Comparison of ENCODE assay signal across 8 cellular contexts in the genomic region with DNA sequence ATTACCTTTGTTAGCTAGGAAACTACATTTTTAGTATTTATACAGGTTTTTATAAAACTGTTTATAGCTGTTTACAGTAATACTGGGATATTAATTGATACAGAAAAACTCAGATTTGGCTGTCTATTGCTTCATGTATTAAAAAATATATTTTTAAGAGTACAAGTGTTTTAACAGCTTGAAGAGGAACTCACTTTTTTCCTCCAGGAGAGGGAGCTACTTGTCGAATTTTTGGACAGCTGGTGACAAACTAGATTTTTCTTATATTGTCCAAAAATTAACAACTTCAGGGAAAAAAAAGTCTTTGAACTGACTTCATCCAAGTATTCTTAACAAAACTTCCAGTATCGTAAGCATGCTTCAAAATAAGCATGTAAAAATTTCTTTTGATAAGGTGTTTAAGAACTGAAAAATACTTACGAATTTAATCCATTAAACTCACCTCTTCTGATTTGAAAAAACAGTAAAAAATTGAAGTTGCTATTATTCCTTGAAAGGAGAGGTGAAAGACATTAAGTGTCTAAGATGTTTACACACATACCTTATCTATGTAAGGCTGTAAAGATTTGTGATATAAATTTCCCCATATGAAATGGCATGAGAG. TPM values are rescaled to one million over a fixed set of nuclear protein-coding genes. Genes with fewer than 3 reads are reported as not detected.
DNase-seq lines count a peak whose midpoint lies in the region; ATAC-seq and TF ChIP-seq lines count a peak whose summit lies in the region.

No MANE protein-coding gene starts in this region.

- DNase-seq in Caco-2: peak in 1 of 2 experiments; percentile 24
- DNase-seq in SKM-1 (lab: John Stamatoyannopoulos, UW; ENCODE audit: unreplicated experiment): peak; percentile 23
- DNase-seq in fibroblast of the aortic adventitia (ENCODE audit: low read depth): peak; percentile 89
- DNase-seq in sigmoid colon: no peak
- DNase-seq in iPS-NIHi11 (ENCODE audit: low spot score): no peak
- DNase-seq in activated CD4-positive, alpha-beta memory T cell treated with anti-CD3 and anti-CD28 coated beads, Interleukin-2, amount 10 ng/mL, durations not matched to agents 7 days and 5 days: no peak
- DNase-seq in activated CD8-positive, alpha-beta memory T cell treated with anti-CD3 and anti-CD28 coated beads, Interleukin-2, amount 10 ng/mL, durations not matched to agents 7 days and 5 days: no peak

- peaks cover 7% of the 10 kb centered on the region for H3K4me1 Mint-ChIP-seq in Caco-2 (ENCODE audit: low read depth, unreplicated experiment)
- H3K4me1 Mint-ChIP-seq in activated CD4-positive, alpha-beta memory T cell treated with anti-CD3 and anti-CD28 coated beads, Interleukin-2, amount 10 ng/mL, durations not matched to agents 7 days and 5 days: peaks cover 39% of the 10 kb centered on the region
- H3K4me1 Mint-ChIP-seq in activated CD8-positive, alpha-beta memory T cell treated with anti-CD3 and anti-CD28 coated beads, Interleukin-2, amount 10 ng/mL, durations not matched to agents 7 days and 5 days: peaks cover 34% of the 10 kb centered on the region

- POLR2A ChIA-PET in Caco-2 (lab: Charles Lee): no interaction called here
- POLR2A ChIA-PET in activated CD4-positive, alpha-beta memory T cell treated with anti-CD3 and anti-CD28 coated beads, Interleukin-2, amount 10 ng/mL, durations not matched to agents 7 days and 5 days (lab: Charles Lee): no interaction called here

- CTCF ChIA-PET in Caco-2 (lab: Charles Lee): interaction anchor here (0.8 kb wide), 1 partner anchor 661 kb away, joined by 3 read pairs; no protein-coding TSS in a partner anchor
- CTCF ChIA-PET in activated CD4-positive, alpha-beta memory T cell treated with anti-CD3 and anti-CD28 coated beads, Interleukin-2, amount 10 ng/mL, durations not matched to agents 7 days and 5 days (lab: Charles Lee): interaction anchor here (1.0 to 1.5 kb wide), 4 partner anchors 12 to 200 kb away, joined by 3 to 5 read pairs (median 3); no protein-coding TSS in a partner anchor
- CTCF ChIA-PET in activated CD8-positive, alpha-beta memory T cell treated with anti-CD3 and anti-CD28 coated beads, Interleukin-2, amount 10 ng/mL, durations not matched to agents 7 days and 5 days (lab: Charles Lee): interaction anchor here (0.6 to 1.0 kb wide), 5 partner anchors 22 to 128 kb away, joined by 3 to 4 read pairs (median 3); a partner anchor contains a TSS

- H3K4me3 ChIP-seq in Caco-2 (ENCODE audit: low read depth, low read length): no peak overlapping the region
- peak overlapping the region; percentile 93 for H3K4me3 ChIP-seq in fibroblast of the aortic adventitia (ENCODE audit: low read depth, low read length)
- H3K4me3 ChIP-seq in sigmoid colon: peak overlapping the region in 3 of 4 donors; percentile 78 to 91 (median 90)

- H3K27ac ChIP-seq in sigmoid colon: peak overlapping the region; percentile 95 to 99 (median 98)

- H3K9me3 ChIP-seq in Caco-2: no peaks in the 10 kb centered on the region
- no peaks in the 10 kb centered on the region for H3K9me3 ChIP-seq in sigmoid colon

- H3K27me3 Mint-ChIP-seq in Caco-2 (ENCODE audit: insufficient read depth, unreplicated experiment): no peaks in the 10 kb centered on the region
- H3K27me3 Mint-ChIP-seq in activated CD4-positive, alpha-beta memory T cell treated with anti-CD3 and anti-CD28 coated beads, Interleukin-2, amount 10 ng/mL, durations not matched to agents 7 days and 5 days: no peaks in the 10 kb centered on the region
- H3K27me3 Mint-ChIP-seq in activated CD8-positive, alpha-beta memory T cell treated with anti-CD3 and anti-CD28 coated beads, Interleukin-2, amount 10 ng/mL, durations not matched to agents 7 days and 5 days: no peaks in the 10 kb centered on the region

- H3K36me3 Mint-ChIP-seq in Caco-2 (ENCODE audit: insufficient read depth, unreplicated experiment): peaks cover 11% of the 10 kb centered on the region
- H3K36me3 Mint-ChIP-seq in activated CD4-positive, alpha-beta memory T cell treated with anti-CD3 and anti-CD28 coated beads, Interleukin-2, amount 10 ng/mL, durations not matched to agents 7 days and 5 days (ENCODE audit: low read depth): peaks cover 10% of the 10 kb centered on the region
- peaks cover 4% of the 10 kb centered on the region for H3K36me3 Mint-ChIP-seq in activated CD8-positive, alpha-beta memory T cell treated with anti-CD3 and anti-CD28 coated beads, Interleukin-2, amount 10 ng/mL, durations not matched to agents 7 days and 5 days

- ATAC-seq in activated CD8-positive, alpha-beta memory T cell treated with anti-CD3 and anti-CD28 coated beads, Interleukin-2, amount 10 ng/mL, durations not matched to agents 7 days and 5 days: no peak

- WGBS in sigmoid colon, 2 donors: 52 to 54% methylated on average over 3 of the region's 3 CpGs

- H3K9me3 Mint-ChIP-seq in Caco-2 (ENCODE audit: unreplicated experiment): no peaks in the 10 kb centered on the region
- no peaks in the 10 kb centered on the region for H3K9me3 Mint-ChIP-seq in activated CD4-positive, alpha-beta memory T cell treated with anti-CD3 and anti-CD28 coated beads, Interleukin-2, amount 10 ng/mL, durations not matched to agents 7 days and 5 days
- no peaks in the 10 kb centered on the region for H3K9me3 Mint-ChIP-seq in activated CD8-positive, alpha-beta memory T cell treated with anti-CD3 and anti-CD28 coated beads, Interleukin-2, amount 10 ng/mL, durations not matched to agents 7 days and 5 days (ENCODE audit: low read depth)

- peaks cover 28% of the 10 kb centered on the region for H3K4me1 ChIP-seq in Caco-2
- peaks cover 0 to 63% (median 31%) of the 10 kb centered on the region in 4 donors for H3K4me1 ChIP-seq in sigmoid colon

- no TSS peak for BruUV-seq in Caco-2 (replicated peaks; lab: Mats Ljungman, UMichigan)

- peak; percentile 47 for TF ChIP-seq RAD21 in Ishikawa (IDR thresholded peaks at IDR 0.05; ENCODE audit: low read depth)

- TF ChIP-seq POLR2A in sigmoid colon (IDR thresholded peaks at IDR 0.05): no peak

- H3K27ac Mint-ChIP-seq in Caco-2 (ENCODE audit: unreplicated experiment): no peak overlapping the region
- no peak overlapping the region for H3K27ac Mint-ChIP-seq in activated CD4-positive, alpha-beta memory T cell treated with anti-CD3 and anti-CD28 coated beads, Interleukin-2, amount 10 ng/mL, durations not matched to agents 7 days and 5 days
- no peak overlapping the region for H3K27ac Mint-ChIP-seq in activated CD8-positive, alpha-beta memory T cell treated with anti-CD3 and anti-CD28 coated beads, Interleukin-2, amount 10 ng/mL, durations not matched to agents 7 days and 5 days

- H3K27me3 ChIP-seq in Caco-2 (replicated peaks; ENCODE audit: control insufficient read depth, insufficient read depth, low read length): no peaks in the 10 kb centered on the region
- no peaks in the 10 kb centered on the region for H3K27me3 ChIP-seq in sigmoid colon

- H3K36me3 ChIP-seq in Caco-2 (ENCODE audit: control insufficient read depth, insufficient read depth, low read length) (no peaks in the 10 kb centered on the region), sigmoid colon (no peaks in the 10 kb centered on the region)

- no peak for TF ChIP-seq EP300 in Ishikawa (IDR thresholded peaks at IDR 0.05; ENCODE audit: borderline replicate concordance)
- TF ChIP-seq EP300 in sigmoid colon (IDR thresholded peaks at IDR 0.05): no peak

- intact Hi-C loops in Caco-2 (cut with micrococcal nuclease; ENCODE audit: unreplicated experiment): loop anchor here (10.0 kb wide), 3 partner anchors 439 to 879 kb away; no protein-coding TSS in a partner anchor
- intact Hi-C loops in sigmoid colon (cut with DNase I): no loop called here

- peak; percentile 27 to 44 for TF ChIP-seq CTCF in Caco-2 (IDR thresholded peaks at IDR 0.05; ENCODE audit: insufficient read depth in 1 of 2, low read depth in 1 of 2, low read length in 1 of 2, severe bottlenecking in 1 of 2, unreplicated experiment in 1 of 2)
- peak; percentile 60 for TF ChIP-seq CTCF in fibroblast of the aortic adventitia (IDR thresholded peaks at IDR 0.05; ENCODE audit: insufficient read depth, low read length)
- TF ChIP-seq CTCF in sigmoid colon (IDR thresholded peaks at IDR 0.05): peak; percentile 8 to 51 (median 39)

- peak overlapping the region; percentile 89 for H3K4me3 Mint-ChIP-seq in Caco-2 (ENCODE audit: unreplicated experiment)
- no peak overlapping the region for H3K4me3 Mint-ChIP-seq in activated CD4-positive, alpha-beta memory T cell treated with anti-CD3 and anti-CD28 coated beads, Interleukin-2, amount 10 ng/mL, durations not matched to agents 7 days and 5 days
- H3K4me3 Mint-ChIP-seq in activated CD8-positive, alpha-beta memory T cell treated with anti-CD3 and anti-CD28 coated beads, Interleukin-2, amount 10 ng/mL, durations not matched to agents 7 days and 5 days: no peak overlapping the region

TF ChIP-seq in Ishikawa, 13 proteins besides CTCF, POLR2A, EP300 and RAD21 (continues in another document):
- TF ChIP-seq TAF1 (IDR thresholded peaks at IDR 0.05; ENCODE audit: low read depth): no peak

RNA-seq across cellular contexts. Expression of a gene that starts 4.0 kb away (rescaled TPM):
- total RNA-seq in Caco-2 (2022) (29.0 and 30.2 TPM in 2 replicates), fibroblast of the aortic adventitia (ENCODE audit: low replicate concordance) (51.0 and 162 TPM in 2 replicates), sigmoid colon (10 to 100 TPM; 22.0 to 56.0 (median 47.6) TPM)
- 1 to 10 TPM; 1.8 to 6.6 (median 3.5) TPM for polyA plus RNA-seq in sigmoid colon
- total RNA-seq in activated CD4-positive, alpha-beta memory T cell treated with anti-CD3 and anti-CD28 coated beads, Interleukin-2, amount 10 ng/mL, durations not matched to agents 7 days and 5 days: 10 to 100 TPM; 20.6 to 21.4 TPM
- 10 to 100 TPM; 21.7 to 22.3 TPM for total RNA-seq in activated CD8-positive, alpha-beta memory T cell treated with anti-CD3 and anti-CD28 coated beads, Interleukin-2, amount 10 ng/mL, durations not matched to agents 7 days and 5 days

Comparison
In these comparisons a context has a peak if more than half of its experiments do, and no peak if none do; other contexts are left out.
1. DNase-seq: peak in SKM-1 (single experiment) and fibroblast of the aortic adventitia (single experiment); none in sigmoid colon (single experiment), iPS-NIHi11 (single experiment), activated CD4-positive, alpha-beta memory T cell treated with anti-CD3 and anti-CD28 coated beads, Interleukin-2, amount 10 ng/mL, durations not matched to agents 7 days and 5 days (single experiment) and activated CD8-positive, alpha-beta memory T cell treated with anti-CD3 and anti-CD28 coated beads, Interleukin-2, amount 10 ng/mL, durations not matched to agents 7 days and 5 days (single experiment).
2. Peak in every context shown above with its lines, with median percentiles within 50 percentile points of each other: CTCF ChIP-seq.